8 cellular contexts compared by ENCODE assay signal in the genomic region with DNA sequence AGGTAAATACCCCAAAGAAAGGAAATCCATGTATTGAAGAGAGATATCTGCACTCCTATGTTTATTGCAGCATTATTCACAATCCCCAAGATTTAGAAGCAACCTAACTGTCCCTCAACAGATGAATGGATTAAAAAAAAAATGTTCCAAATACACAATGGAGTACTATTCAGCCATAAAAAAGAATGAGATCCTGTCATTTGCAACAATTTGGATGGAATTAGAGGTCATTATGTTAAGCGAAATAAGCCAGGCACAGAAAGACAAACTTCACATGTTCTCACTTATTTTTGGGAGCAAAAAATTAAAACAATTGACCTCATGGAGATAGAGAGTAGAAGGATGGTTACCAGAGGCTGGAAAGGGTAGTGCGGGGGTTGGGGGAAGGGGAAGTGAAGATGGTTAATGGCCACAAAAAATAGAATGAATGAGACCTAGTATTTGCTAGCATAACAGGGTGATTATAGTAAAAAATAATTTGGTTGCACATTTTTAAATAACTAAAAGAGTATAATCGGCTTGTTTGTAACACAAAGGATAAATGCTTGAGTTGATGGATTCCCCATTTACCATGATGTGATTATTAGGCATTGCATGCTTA. TPM values are rescaled to one million over a fixed set of nuclear protein-coding genes. Genes with fewer than 3 reads are reported as not detected.
DNase-seq lines count a peak whose midpoint lies in the region; ATAC-seq and TF ChIP-seq lines count a peak whose summit lies in the region.

No MANE protein-coding gene starts in this region.

- peak overlapping the region; percentile 77 to 88 (median 86) for H3K27ac ChIP-seq in esophagus muscularis mucosa (replicated peaks in 1 of 4)

- peak; percentile 6 for DNase-seq in DMS 273 (lab: John Stamatoyannopoulos, UW; ENCODE audit: unreplicated experiment)
- DNase-seq in DMS 273 treated with DMSO at 0.1 percent for 48 hours (lab: John Stamatoyannopoulos, UW) = no peak
- no peak for DNase-seq in T-cell
- DNase-seq in esophagus muscularis mucosa (ENCODE audit: extremely low spot score) = no peak
- DNase-seq in NCI-H1930 (lab: John Stamatoyannopoulos, UW) = no peak
- DNase-seq in posterior cingulate gyrus = no peak
- no peak for DNase-seq in GM10248 (ENCODE audit: extremely low spot score)

- H3K27ac Mint-ChIP-seq in T-cell = peak overlapping the region; percentile 57 to 91

- TF ChIP-seq EP300 in esophagus muscularis mucosa (IDR thresholded peaks at IDR 0.05) = no peak

- H3K27me3 Mint-ChIP-seq in T-cell = no peaks in the 10 kb centered on the region

- no peaks in the 10 kb centered on the region for H3K9me3 ChIP-seq in esophagus muscularis mucosa
- H3K9me3 ChIP-seq in skeletal muscle satellite cell (replicated peaks; ENCODE audit: low read length) = no peaks in the 10 kb centered on the region

- H3K9me3 Mint-ChIP-seq in T-cell = no peaks in the 10 kb centered on the region

- H3K4me3 Mint-ChIP-seq in T-cell = peak overlapping the region; percentile 82 to 88 (median 87)

- H3K4me2 ChIP-seq in skeletal muscle satellite cell (ENCODE audit: low read length) = peak overlapping the region; percentile 93

- CTCF ChIA-PET in T-cell (lab: Charles Lee) (no interaction called here), GM10248 (lab: Yijun Ruan, JAX) (interaction anchor here (0.8 to 1.8 kb wide), 7 partner anchors 10 to 321 kb away, joined by 3 to 12 read pairs (median 4); a partner anchor contains a TSS)

- ATAC-seq in T-cell (replicated peaks in 1 of 4) = no peak

- intact Hi-C loops in esophagus muscularis mucosa (cut with DNase I) (loop anchor here (5.0 kb wide), 1 partner anchor 202 kb away; a partner anchor contains a TSS), posterior cingulate gyrus (cut with DNase I) (loop anchor here (2.0 kb wide), 1 partner anchor 56 kb away; a partner anchor contains a TSS)

- TF ChIP-seq CTCF in esophagus muscularis mucosa (IDR thresholded peaks at IDR 0.05) (no peak), GM10248 (IDR thresholded peaks at IDR 0.05; ENCODE audit: control extremely low read depth, extremely low read depth, low read depth, missing control alignments) (no peak)

- POLR2A ChIA-PET in T-cell (lab: Charles Lee) = no interaction called here
- POLR2A ChIA-PET in GM10248 (lab: Yijun Ruan, JAX) = interaction anchor here (0.5 to 0.9 kb wide), 2 partner anchors 10 to 369 kb away, joined by 4 to 5 read pairs; a partner anchor contains a TSS

- H3K4me3 ChIP-seq in esophagus muscularis mucosa (peak overlapping the region; percentile 59 to 85 (median 74)), skeletal muscle satellite cell (ENCODE audit: low read length) (no peak overlapping the region)

- H3K27me3 ChIP-seq in esophagus muscularis mucosa = no peaks in the 10 kb centered on the region
- H3K27me3 ChIP-seq in skeletal muscle satellite cell (ENCODE audit: control insufficient read depth, insufficient read depth, low read length) = no peaks in the 10 kb centered on the region

- no peak overlapping the region for H3K9ac ChIP-seq in skeletal muscle satellite cell (ENCODE audit: low read depth, low read length)

- 96% methylated on average over 3 of the region's 3 CpGs for WGBS in esophagus muscularis mucosa

- H3K4me1 ChIP-seq in esophagus muscularis mucosa (peaks cover 0 to 12% (median 8%) of the 10 kb centered on the region in 4 donors), skeletal muscle satellite cell (ENCODE audit: control insufficient read depth, insufficient read depth, low read length) (peaks cover 3% of the 10 kb centered on the region)

- TF ChIP-seq POLR2A in esophagus muscularis mucosa (IDR thresholded peaks at IDR 0.05; ENCODE audit: low read depth) = no peak

- no peaks in the 10 kb centered on the region for H3K36me3 ChIP-seq in esophagus muscularis mucosa
- no peaks in the 10 kb centered on the region for H3K36me3 ChIP-seq in skeletal muscle satellite cell (ENCODE audit: insufficient read depth, low read length)

- H3K4me1 Mint-ChIP-seq in T-cell = peaks cover 16 to 20% (median 18%) of the 10 kb centered on the region in 3 donors

- no peaks in the 10 kb centered on the region for H3K36me3 Mint-ChIP-seq in T-cell

RNA-seq across cellular contexts. Expression of a gene that starts 9.7 kb away (rescaled TPM):
- 1 to 10 TPM; 2.4 to 5.3 (median 5.1) TPM for total RNA-seq in T-cell
- total RNA-seq in esophagus muscularis mucosa = 1 to 10 TPM; 1.7 to 2.9 (median 2.3) TPM
- 1.7 and 2.5 TPM in 2 replicates for total RNA-seq in skeletal muscle satellite cell (2012; rRNA removed)

RNA-seq across cellular contexts. Expression of a gene that starts 53.5 kb away (rescaled TPM):
- total RNA-seq in T-cell (1 to 10 TPM; 3.9 to 6.2 (median 4.5) TPM), esophagus muscularis mucosa (1 to 10 TPM; 3.5 to 5.4 (median 4.8) TPM)
- total RNA-seq in skeletal muscle satellite cell (2012; rRNA removed) = 2.3 and 2.4 TPM in 2 replicates

RNA-seq across cellular contexts. Expression of a gene that starts 56.9 kb away (rescaled TPM):
- 10 to 100 TPM; 14.2 to 21.8 (median 20.8) TPM for total RNA-seq in T-cell
- 10 to 100 TPM in 1 of 4 donors, 1 to 10 TPM in 3; 8.3 to 13.7 (median 9.3) TPM for total RNA-seq in esophagus muscularis mucosa
- total RNA-seq in skeletal muscle satellite cell (2012; rRNA removed) = 2.8 and 7.1 TPM in 2 replicates
